In genomic region chr5:71601222-71602026, GRCh38 we compare ENCODE assay signal across 1 cellular context.
TF ChIP-seq lines count a peak whose summit lies in the region.

No MANE protein-coding gene starts in this region.

TF ChIP-seq in HEK293, 187 proteins besides CTCF, POLR2A, EP300 and RAD21 (continued from another document and continues in another):
- TF ChIP-seq ZNF518A (tag by site-specific recombination; conservative IDR thresholded peaks at IDR 0.05; ENCODE audit: low read depth) (no peak), ZSCAN23 (tag by site-specific recombination; IDR thresholded peaks at IDR 0.05) (no peak; the same call in 1 of the 2 replicates), SALL2 (tag by site-specific recombination; IDR thresholded peaks at IDR 0.05; ENCODE audit: borderline replicate concordance) (no peak), INSM2 (tag by site-specific recombination; IDR thresholded peaks at IDR 0.05) (peak; percentile 68), ZNF658 (tag by site-specific recombination; IDR thresholded peaks at IDR 0.05) (no peak), ZBTB48 (tag by site-specific recombination; IDR thresholded peaks at IDR 0.05) (no peak), GLI4 (tag by site-specific recombination; IDR thresholded peaks at IDR 0.05) (no peak), ZNF26 (tag by site-specific recombination; IDR thresholded peaks at IDR 0.05) (no peak), ZSCAN4 (tag by site-specific recombination; IDR thresholded peaks at IDR 0.05) (no peak), ZNF404 (tag by site-specific recombination; IDR thresholded peaks at IDR 0.05) (no peak), PRDM2 (tag by site-specific recombination; IDR thresholded peaks at IDR 0.05; ENCODE audit: borderline replicate concordance) (no peak), ZNF121 (tag by site-specific recombination; IDR thresholded peaks at IDR 0.05) (no peak), ZNF704 (tag by site-specific recombination; IDR thresholded peaks at IDR 0.05) (no peak), BCL11A (tag by site-specific recombination; IDR thresholded peaks at IDR 0.05; ENCODE audit: low read depth) (peak; percentile 92; the same call in 1 of the 2 replicates), ZNF112 (tag by site-specific recombination; IDR thresholded peaks at IDR 0.05) (no peak), ZNF707 (tag by site-specific recombination; IDR thresholded peaks at IDR 0.05) (no peak), ZNF776 (tag by site-specific recombination; IDR thresholded peaks at IDR 0.05; ENCODE audit: borderline replicate concordance) (no peak), ZNF266 (tag by site-specific recombination; IDR thresholded peaks at IDR 0.05; ENCODE audit: low read depth) (no peak), GLIS1 (tag by site-specific recombination; IDR thresholded peaks at IDR 0.05) (peak; percentile 87), SP3 (tag by site-specific recombination; IDR thresholded peaks at IDR 0.05) (0 out of 2 replicates have a peak, but pooled peaks have one; percentile 27), HOXD13 (CRISPR knock-in tag; IDR thresholded peaks at IDR 0.05; ENCODE audit: borderline replicate concordance) (peak; percentile 66; the same call in 1 of the 2 replicates), ATF2 (tag by site-specific recombination; IDR thresholded peaks at IDR 0.05; ENCODE audit: low read depth) (no peak), EGR2 (tag by site-specific recombination; IDR thresholded peaks at IDR 0.05; ENCODE audit: low read depth) (no peak), ZNF571 (tag by site-specific recombination; IDR thresholded peaks at IDR 0.05) (no peak), KLF8 (tag by site-specific recombination; IDR thresholded peaks at IDR 0.05) (peak; percentile 44; the same call in 1 of the 2 replicates), ZNF391 (tag by site-specific recombination; IDR thresholded peaks at IDR 0.05; ENCODE audit: borderline replicate concordance, low read depth) (no peak), ZNF350 (tag by site-specific recombination; IDR thresholded peaks at IDR 0.05) (no peak), ZNF280D (tag by site-specific recombination; IDR thresholded peaks at IDR 0.05) (no peak), WT1 (tag by site-specific recombination; IDR thresholded peaks at IDR 0.05) (peak; percentile 40; the same call in 1 of the 2 replicates), OSR2 (tag by site-specific recombination; IDR thresholded peaks at IDR 0.05) (peak; percentile 54), ZNF76 (tag by site-specific recombination; IDR thresholded peaks at IDR 0.05; ENCODE audit: borderline replicate concordance, low read depth) (no peak), OVOL3 (tag by site-specific recombination; IDR thresholded peaks at IDR 0.05) (no peak), ZNF140 (tag by site-specific recombination; IDR thresholded peaks at IDR 0.05) (no peak), ZNF2 (tag by site-specific recombination; IDR thresholded peaks at IDR 0.05) (peak; percentile 82), ZNF600 (tag by site-specific recombination; IDR thresholded peaks at IDR 0.05) (peak; percentile 74), ZNF549 (tag by site-specific recombination; IDR thresholded peaks at IDR 0.05) (no peak; the same call in 1 of the 2 replicates), ZNF544 (tag by site-specific recombination; IDR thresholded peaks at IDR 0.05) (no peak)
